ENCODE assay signal across 9 cellular contexts in genomic region chr7:27102578-27103442, GRCh38. TPM values are rescaled to one million over a fixed set of nuclear protein-coding genes. Genes with fewer than 3 reads are reported as not detected.
DNase-seq lines count a peak whose midpoint lies in the region; TF ChIP-seq lines count a peak whose summit lies in the region.
"Had no signal": no experiment of that assay in that cellular context is flagged by ENCODE, and none has a peak within 500 bp of the region (broad histone marks: within the 10 kb centered on the region; RNA-seq: fewer than 3 reads in every experiment).

TSS of gene HOXA2 (minus strand) at chr7:27102683. CDS start at chr7:27102500, 183 bp downstream.

- H3K27me3 Mint-ChIP-seq in nephron (ENCODE audit: low read depth) = peaks cover 38% of the 10 kb centered on the region

- H3K4me3 ChIP-seq in esophagus muscularis mucosa = peak within 1 kb of the TSS; percentile 66 to 96 (median 84)

- no peaks in the 10 kb centered on the region for H3K9me3 ChIP-seq in esophagus muscularis mucosa
- H3K9me3 ChIP-seq: Caco-2 had no signal

- H3K36me3 ChIP-seq in esophagus muscularis mucosa = no peaks in the 10 kb centered on the region

- intact Hi-C loops in esophagus muscularis mucosa (cut with DNase I) = no loop called here

- H3K27ac Mint-ChIP-seq in nephron = peak within 1 kb of the TSS; percentile 99 to 100 (median 100)

- peaks cover 87% of the 10 kb centered on the region for H3K4me1 Mint-ChIP-seq in nephron

- H3K4me1 ChIP-seq in esophagus muscularis mucosa = peaks cover 26 to 81% (median 70%) of the 10 kb centered on the region in 4 donors

- peaks cover 0 to 3% (median 0%) of the 10 kb centered on the region in 4 donors for H3K27me3 ChIP-seq in esophagus muscularis mucosa

- no peak for TF ChIP-seq POLR2A in esophagus muscularis mucosa (IDR thresholded peaks at IDR 0.05; ENCODE audit: low read depth)

- H3K36me3 Mint-ChIP-seq in nephron (ENCODE audit: low read depth) = peaks cover 43% of the 10 kb centered on the region

- DNase-seq in AG08396 (ENCODE audit: low spot score) = peak; percentile 77
- DNase-seq in RPMI7951 (ENCODE audit: low read depth) = peak; percentile 18
- peak; percentile 93 for DNase-seq in esophagus muscularis mucosa (ENCODE audit: extremely low spot score)
- no peak for DNase-seq in SW 1271 (lab: John Stamatoyannopoulos, UW)
- DNase-seq in germinal center (ENCODE audit: low spot score) = no peak
- no peak for DNase-seq in NCI-H774 (lab: John Stamatoyannopoulos, UW)
- DNase-seq in NCI-H526 treated with DMSO at 0.1 percent for 48 hours (lab: John Stamatoyannopoulos, UW) = no peak
- DNase-seq: Caco-2 had no signal

- peak within 1 kb of the TSS; percentile 96 to 100 (median 99) for H3K27ac ChIP-seq in esophagus muscularis mucosa (replicated peaks in 1 of 4)

- TF ChIP-seq EP300 in esophagus muscularis mucosa (IDR thresholded peaks at IDR 0.05) = no peak

- H3K4me3 Mint-ChIP-seq in nephron = peak within 1 kb of the TSS; percentile 94 to 97 (median 96)

- WGBS in esophagus muscularis mucosa = 4% methylated on average over 27 of the region's 29 CpGs

- TF ChIP-seq CTCF in esophagus muscularis mucosa (IDR thresholded peaks at IDR 0.05) (no peak), nephron (IDR thresholded peaks at IDR 0.05; ENCODE audit: unreplicated experiment in 3 of 3) (no peak)

- no peaks in the 10 kb centered on the region for H3K9me3 Mint-ChIP-seq in nephron

RNA-seq across cellular contexts. Expression of gene HOXA2, which starts in this region (rescaled TPM):
- 0.84 and 1.1 TPM in 2 replicates for total RNA-seq in RPMI7951 (2014; rRNA removed; shearing (Covaris generic))
- 1 to 10 TPM; 3.3 to 5.4 (median 4.4) TPM for total RNA-seq in esophagus muscularis mucosa

Comparison
In these comparisons a context has a peak if more than half of its experiments do, and no peak if none do; other contexts are left out.
1. DNase-seq: peak in AG08396 (single experiment), RPMI7951 (single experiment) and esophagus muscularis mucosa (single experiment); none in SW 1271 (0 of 2), germinal center (single experiment), NCI-H774 (single experiment) and NCI-H526 treated with DMSO at 0.1 percent for 48 hours (single experiment).